In the genomic region with DNA sequence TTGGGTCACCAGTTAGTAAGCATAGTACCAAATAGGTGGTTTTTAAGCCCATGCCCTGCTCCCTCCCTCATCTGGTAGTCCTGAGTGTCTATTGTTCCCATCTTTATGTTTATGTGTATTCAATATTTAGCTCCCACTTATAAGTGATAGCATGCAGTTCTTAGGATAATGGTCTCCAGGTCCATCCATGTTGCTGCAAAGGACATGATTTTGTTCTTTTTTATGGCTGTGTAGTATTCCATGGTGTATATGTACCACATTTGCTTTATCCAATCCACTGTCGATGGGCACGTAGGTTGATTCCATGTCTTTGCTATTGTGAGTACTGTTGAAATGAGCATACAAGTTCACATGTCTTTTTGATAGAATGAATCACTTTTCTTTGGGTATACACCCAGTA, we compare ENCODE assay signal across 27 cellular contexts. TPM values are rescaled to one million over a fixed set of nuclear protein-coding genes. Genes with fewer than 3 reads are reported as not detected.
"Had no signal": no experiment of that assay in that cellular context is flagged by ENCODE, and none has a peak within 500 bp of the region (broad histone marks: within the 10 kb centered on the region; RNA-seq: fewer than 3 reads in every experiment).

No MANE protein-coding gene starts in this region.

- H3K4me3 Mint-ChIP-seq: activated B cell treated with CpG ODN at 0.5 μM for 24 hours; activated CD4-positive, alpha-beta memory T cell treated with anti-CD3 and anti-CD28 coated beads for 36 hours; activated CD4-positive, alpha-beta T cell treated with anti-CD3 and anti-CD28 coated beads for 36 hours; activated T-cell treated with anti-CD3 and anti-CD28 coated beads, Interleukin-2, amount 50 U/mL, for 72 hours; mesothelial cell of epicardium; nephron had no signal

- H3K9me3 ChIP-seq: adrenal gland, ascending aorta, left ventricle myocardium inferior, neutrophil, ovary, prostate gland, upper lobe of left lung had no signal

- H3K4me1 ChIP-seq: left ventricle myocardium inferior had no signal

- H3K27me3 ChIP-seq: adrenal gland, ascending aorta, brain microvascular endothelial cell, hepatocyte, neutrophil, ovary, upper lobe of left lung had no signal

- H3K9me3 Mint-ChIP-seq: activated B cell treated with CpG ODN at 0.5 μM for 24 hours; activated CD4-positive, alpha-beta memory T cell treated with anti-CD3 and anti-CD28 coated beads for 36 hours; activated T-cell treated with anti-CD3 and anti-CD28 coated beads, Interleukin-2, amount 50 U/mL, for 72 hours; nephron had no signal

- H3K27ac Mint-ChIP-seq: activated B cell treated with CpG ODN at 0.5 μM for 24 hours; activated CD4-positive, alpha-beta memory T cell treated with anti-CD3 and anti-CD28 coated beads for 36 hours; activated CD4-positive, alpha-beta T cell treated with anti-CD3 and anti-CD28 coated beads for 36 hours; activated T-cell treated with anti-CD3 and anti-CD28 coated beads, Interleukin-2, amount 50 U/mL, for 72 hours had no signal

- ATAC-seq: activated CD4-positive, alpha-beta T cell treated with anti-CD3 and anti-CD28 coated beads for 36 hours; activated T-cell treated with anti-CD3 and anti-CD28 coated beads, Interleukin-2, amount 50 U/mL, for 72 hours had no signal

- H3K4me1 Mint-ChIP-seq: activated B cell treated with CpG ODN at 0.5 μM for 24 hours had no signal

- H3K36me3 ChIP-seq: adrenal gland, ascending aorta, brain microvascular endothelial cell, left ventricle myocardium inferior, neutrophil, ovary, prostate gland, upper lobe of left lung had no signal

- H3K36me3 Mint-ChIP-seq: activated CD4-positive, alpha-beta memory T cell treated with anti-CD3 and anti-CD28 coated beads for 36 hours; mesothelial cell of epicardium had no signal

- H3K4me2 ChIP-seq: hepatocyte had no signal

- H3K27ac ChIP-seq: ascending aorta, left ventricle myocardium inferior, neutrophil, ovary, upper lobe of left lung had no signal

- H3K4me3 ChIP-seq: adrenal gland, ascending aorta, hepatocyte, left ventricle myocardium inferior, ovary, prostate gland, upper lobe of left lung had no signal

- H3K27me3 Mint-ChIP-seq: activated B cell treated with CpG ODN at 0.5 μM for 24 hours; activated CD4-positive, alpha-beta memory T cell treated with anti-CD3 and anti-CD28 coated beads for 36 hours; activated CD4-positive, alpha-beta T cell treated with anti-CD3 and anti-CD28 coated beads for 36 hours had no signal

- DNase-seq: activated B cell treated with CpG ODN at 0.5 μM for 24 hours; activated CD4-positive, alpha-beta memory T cell treated with anti-CD3 and anti-CD28 coated beads for 36 hours; activated CD4-positive, alpha-beta T cell treated with anti-CD3 and anti-CD28 coated beads for 36 hours; activated effector memory CD4-positive, alpha-beta T cell treated with anti-CD3 and anti-CD28 coated beads, Interleukin-2, amount 50 U/mL, for 16 hours; activated naive CD4-positive, alpha-beta T cell treated with anti-CD3 and anti-CD28 coated beads, Interleukin-2, amount 50 U/mL, for 16 hours; activated T-cell treated with anti-CD3 and anti-CD28 coated beads, Interleukin-2, amount 50 U/mL, for 72 hours; adrenal gland; brain microvascular endothelial cell; caudate nucleus; effector memory CD4-positive, alpha-beta T cell; foreskin melanocyte; kidney glomerular epithelial cell; left ventricle myocardium inferior; mammary epithelial cell; ovary; stimulated activated CD4-positive, alpha-beta T cell treated with anti-CD3 and anti-CD28 coated beads, Interleukin-2, amount 100 ng/mL, for 48 hours; stimulated activated naive CD4-positive, alpha-beta T cell treated with Interleukin-2 at 50 U/mL for 16 hours; T-helper 9 cell; upper lobe of left lung had no signal

RNA-seq across cellular contexts. Expression of a gene that starts 26.0 kb away (rescaled TPM):
- total RNA-seq: activated B cell treated with CpG ODN at 0.5 μM for 24 hours; activated CD4-positive, alpha-beta memory T cell treated with anti-CD3 and anti-CD28 coated beads for 36 hours; activated CD4-positive, alpha-beta T cell treated with anti-CD3 and anti-CD28 coated beads for 36 hours; activated T-cell treated with anti-CD3 and anti-CD28 coated beads, Interleukin-2, amount 50 U/mL, for 72 hours; adrenal gland; ascending aorta; dermis microvascular lymphatic vessel endothelial cell; hepatocyte; left ventricle myocardium inferior; mammary epithelial cell; mesothelial cell of epicardium; ovary; upper lobe of left lung had no signal
- polyA plus RNA-seq: adrenal gland, esophagus, hepatocyte, mammary epithelial cell, ovary had no signal
